In the genomic region with DNA sequence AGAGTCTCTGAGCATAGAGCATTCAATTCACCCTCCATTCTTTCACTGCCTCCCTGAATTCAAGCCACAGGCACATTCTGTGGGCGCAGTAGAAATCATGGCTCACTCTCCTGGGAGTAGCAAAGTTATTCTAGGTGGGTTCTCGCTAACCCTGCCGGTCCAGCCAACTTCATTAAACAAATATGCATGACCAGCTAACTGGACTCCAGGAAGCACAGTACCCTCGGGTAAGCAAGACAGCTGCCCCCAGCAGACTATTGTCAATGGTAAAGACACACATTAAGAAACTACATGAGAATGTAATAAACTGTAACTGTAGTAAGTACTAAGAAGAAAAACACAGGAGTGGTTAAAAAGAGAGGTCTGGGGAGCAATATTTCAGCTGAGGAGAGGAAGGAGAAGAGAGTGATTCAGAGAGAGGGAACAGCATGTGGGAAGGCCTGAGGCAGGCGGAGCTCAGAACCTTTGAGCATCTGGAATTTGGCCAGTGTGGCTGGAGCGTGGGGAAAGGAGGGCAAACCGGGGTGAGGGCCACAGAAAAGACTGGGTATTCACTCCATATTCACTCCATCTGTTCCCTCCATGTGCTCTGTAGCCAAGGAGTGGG, we compare ENCODE assay signal across 1 cellular context.
TF ChIP-seq lines count a peak whose summit lies in the region.

No MANE protein-coding gene starts in this region.

TF ChIP-seq in H1, 55 proteins besides CTCF, POLR2A, EP300 and RAD21:
- no peak for TF ChIP-seq MAFK (IDR thresholded peaks at IDR 0.05; ENCODE audit: low read depth, low read length)
- no peak for TF ChIP-seq CHD2 (IDR thresholded peaks at IDR 0.05; ENCODE audit: low read length)
- no peak for TF ChIP-seq RBBP5 (IDR thresholded peaks at IDR 0.05; ENCODE audit: borderline replicate concordance, low read depth, low read length)
- no peak for TF ChIP-seq RXRA (IDR thresholded peaks at IDR 0.05; ENCODE audit: insufficient read depth, low read depth, low read length)
- TF ChIP-seq MAX (IDR thresholded peaks at IDR 0.05): no peak
- TF ChIP-seq SIX5 (IDR thresholded peaks at IDR 0.05; ENCODE audit: low read depth, low read length): no peak
- no peak for TF ChIP-seq CBX5 (IDR thresholded peaks at IDR 0.05; ENCODE audit: low read depth, low read length)
- no peak for TF ChIP-seq SUZ12 (IDR thresholded peaks at IDR 0.05; ENCODE audit: low read length)
- TF ChIP-seq BCL11A (IDR thresholded peaks at IDR 0.05; ENCODE audit: low read depth in 2 of 2, low read length in 2 of 2): no peak
- TF ChIP-seq SP4 (IDR thresholded peaks at IDR 0.05; ENCODE audit: low read length): no peak
- no peak for TF ChIP-seq NRF1 (IDR thresholded peaks at IDR 0.05; ENCODE audit: low read depth, low read length)
- no peak for TF ChIP-seq POU5F1 (IDR thresholded peaks at IDR 0.05; ENCODE audit: low read depth, low read length)
- TF ChIP-seq YY1 (IDR thresholded peaks at IDR 0.05; ENCODE audit: low read depth, low read length): no peak
- no peak for TF ChIP-seq EZH2 (IDR thresholded peaks at IDR 0.05; ENCODE audit: low read depth, low read length, severe bottlenecking)
- no peak for TF ChIP-seq HDAC2 (IDR thresholded peaks at IDR 0.05; ENCODE audit: borderline replicate concordance in 1 of 2, low read depth in 2 of 2, low read length in 2 of 2)
- no peak for TF ChIP-seq RNF2 (IDR thresholded peaks at IDR 0.05; ENCODE audit: borderline replicate concordance, low read depth, low read length, missing control alignments, poor library complexity, severe bottlenecking)
- TF ChIP-seq KDM4A (IDR thresholded peaks at IDR 0.05; ENCODE audit: low read depth, low read length, severe bottlenecking): no peak
- TF ChIP-seq CREB1 (IDR thresholded peaks at IDR 0.05): no peak
